In genomic region chr22:22704156-22704946, GRCh38 we compare ENCODE assay signal across 3 cellular contexts.
TF ChIP-seq lines count a peak whose summit lies in the region.

No MANE protein-coding gene starts in this region.

TF ChIP-seq in GM23338, 12 proteins besides CTCF, POLR2A, EP300 and RAD21 (continued from another document and continues in another):
- TF ChIP-seq ETS1 (IDR thresholded peaks at IDR 0.05) = no peak
- no peak for TF ChIP-seq REST (IDR thresholded peaks at IDR 0.05; ENCODE audit: unreplicated experiment)
- TF ChIP-seq STAT1 (IDR thresholded peaks at IDR 0.05; ENCODE audit: unreplicated experiment) = no peak
- TF ChIP-seq ZNF331 (CRISPR knock-in tag; IDR thresholded peaks at IDR 0.05; ENCODE audit: low read depth) = no peak
- no peak for TF ChIP-seq EZH2phosphoT487 (IDR thresholded peaks at IDR 0.05; ENCODE audit: unreplicated experiment)
- no peak for TF ChIP-seq EZH2 (IDR thresholded peaks at IDR 0.05; ENCODE audit: low read depth, unreplicated experiment)
- TF ChIP-seq POLR2AphosphoS5 (IDR thresholded peaks at IDR 0.05; ENCODE audit: low read depth) = no peak
- no peak for TF ChIP-seq NANOG (IDR thresholded peaks at IDR 0.05; ENCODE audit: borderline replicate concordance)
- TF ChIP-seq CREB1 (CRISPR knock-in tag; IDR thresholded peaks at IDR 0.05; ENCODE audit: low read depth) = no peak

TF ChIP-seq in K562, 482 proteins besides CTCF, POLR2A, EP300 and RAD21 (continued from another document):
- 0 out of 2 replicates have a peak, but pooled peaks have one; percentile 85 for TF ChIP-seq PURB (CRISPR knock-in tag; IDR thresholded peaks at IDR 0.05; ENCODE audit: low read depth)
- no peak for TF ChIP-seq EZH2 (IDR thresholded peaks at IDR 0.05; ENCODE audit: borderline replicate concordance, low read depth, low read length)
- 0 out of 2 replicates have a peak, but pooled peaks have one; percentile 70 for TF ChIP-seq CCAR2 (IDR thresholded peaks at IDR 0.05; ENCODE audit: low read depth, low read length)
- TF ChIP-seq ZBTB9 (CRISPR knock-in tag; IDR thresholded peaks at IDR 0.05) = no peak

TF ChIP-seq in HEK293T, 16 proteins besides CTCF, POLR2A, EP300 and RAD21 (continued from another document):
- TF ChIP-seq L3MBTL2 (conservative IDR thresholded peaks at IDR 0.05) (no peak), FOXA1 (IDR thresholded peaks at IDR 0.05) (no peak), FOXK2 (IDR thresholded peaks at IDR 0.05) (no peak), FOXM1 (IDR thresholded peaks at IDR 0.05; ENCODE audit: borderline replicate concordance) (no peak), HDGF (IDR thresholded peaks at IDR 0.05; ENCODE audit: borderline replicate concordance) (no peak), LEF1 (IDR thresholded peaks at IDR 0.05; ENCODE audit: borderline replicate concordance) (no peak), TARDBP (IDR thresholded peaks at IDR 0.05) (no peak), ARNT (IDR thresholded peaks at IDR 0.05) (no peak)
TF ChIP-seq in HEK293T: peak in this region for 0.
